Comparison of ENCODE assay signal across 1 cellular context in genomic region chr12:10366875-10367274, GRCh38.
TF ChIP-seq lines count a peak whose summit lies in the region.

No MANE protein-coding gene starts in this region.

TF ChIP-seq in K562, 482 proteins besides CTCF, POLR2A, EP300 and RAD21:
- no peak for TF ChIP-seq U2AF1 (optimal IDR thresholded peaks at IDR 0.05; ENCODE audit: low read depth, low read length)
- TF ChIP-seq ZNF780A (CRISPR knock-in tag; IDR thresholded peaks at IDR 0.05) = no peak
- TF ChIP-seq RREB1 (CRISPR knock-in tag; IDR thresholded peaks at IDR 0.05) = no peak
